1 cellular context compared by ENCODE assay signal in the genomic region with DNA sequence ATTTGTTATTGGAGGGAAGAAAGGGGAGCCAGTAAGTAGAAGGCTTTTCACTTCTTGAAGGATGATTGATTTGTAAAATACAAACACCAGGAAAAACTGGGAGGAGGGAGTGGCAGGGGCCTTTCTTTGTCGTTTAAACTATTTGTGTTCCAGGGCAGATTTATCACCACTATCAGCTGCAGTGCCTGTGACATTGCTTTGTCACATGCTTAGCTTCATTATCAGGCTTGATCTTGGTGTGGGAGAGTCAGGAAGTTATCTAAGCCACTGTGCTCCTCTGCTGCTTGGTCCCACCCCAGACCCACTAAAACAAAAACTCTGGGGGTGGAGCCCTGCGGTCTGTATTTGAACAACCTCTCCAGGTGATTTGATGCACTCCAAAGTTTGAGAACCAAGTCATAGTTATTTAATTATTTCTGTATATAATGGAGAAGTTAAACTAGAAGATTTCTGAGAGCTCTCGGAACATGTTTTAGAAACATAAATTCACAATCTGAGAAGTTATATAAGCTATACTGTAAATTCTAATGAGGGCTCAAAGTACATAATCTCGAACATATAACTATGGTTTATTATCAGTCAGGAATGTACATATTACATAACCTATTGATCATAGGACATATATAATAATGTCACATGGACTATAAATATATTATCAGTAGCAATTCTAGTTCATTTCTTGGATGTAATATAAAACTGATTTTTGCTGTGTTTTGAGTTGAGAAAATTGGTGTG.
TF ChIP-seq lines count a peak whose summit lies in the region.

No MANE protein-coding gene starts in this region.

TF ChIP-seq in K562, 482 proteins besides CTCF, POLR2A, EP300 and RAD21 (continued from another document and continues in another):
- TF ChIP-seq, protein P1, sequence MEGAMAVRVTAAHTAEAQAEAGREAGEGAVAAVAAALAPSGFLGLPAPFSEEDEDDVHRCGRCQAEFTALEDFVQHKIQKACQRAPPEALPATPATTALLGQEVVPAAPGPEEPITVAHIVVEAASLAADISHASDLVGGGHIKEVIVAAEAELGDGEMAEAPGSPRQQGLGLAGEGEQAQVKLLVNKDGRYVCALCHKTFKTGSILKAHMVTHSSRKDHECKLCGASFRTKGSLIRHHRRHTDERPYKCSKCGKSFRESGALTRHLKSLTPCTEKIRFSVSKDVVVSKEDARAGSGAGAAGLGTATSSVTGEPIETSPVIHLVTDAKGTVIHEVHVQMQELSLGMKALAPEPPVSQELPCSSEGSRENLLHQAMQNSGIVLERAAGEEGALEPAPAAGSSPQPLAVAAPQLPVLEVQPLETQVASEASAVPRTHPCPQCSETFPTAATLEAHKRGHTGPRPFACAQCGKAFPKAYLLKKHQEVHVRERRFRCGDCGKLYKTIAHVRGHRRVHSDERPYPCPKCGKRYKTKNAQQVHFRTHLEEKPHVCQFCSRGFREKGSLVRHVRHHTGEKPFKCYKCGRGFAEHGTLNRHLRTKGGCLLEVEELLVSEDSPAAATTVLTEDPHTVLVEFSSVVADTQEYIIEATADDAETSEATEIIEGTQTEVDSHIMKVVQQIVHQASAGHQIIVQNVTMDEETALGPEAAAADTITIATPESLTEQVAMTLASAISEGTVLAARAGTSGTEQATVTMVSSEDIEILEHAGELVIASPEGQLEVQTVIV (CRISPR knock-in tag; IDR thresholded peaks at IDR 0.05; ENCODE audit: borderline replicate concordance), result no peak
- TF ChIP-seq CREBBP (IDR thresholded peaks at IDR 0.05; ENCODE audit: low read depth, low read length), result no peak
- TF ChIP-seq, protein P2, sequence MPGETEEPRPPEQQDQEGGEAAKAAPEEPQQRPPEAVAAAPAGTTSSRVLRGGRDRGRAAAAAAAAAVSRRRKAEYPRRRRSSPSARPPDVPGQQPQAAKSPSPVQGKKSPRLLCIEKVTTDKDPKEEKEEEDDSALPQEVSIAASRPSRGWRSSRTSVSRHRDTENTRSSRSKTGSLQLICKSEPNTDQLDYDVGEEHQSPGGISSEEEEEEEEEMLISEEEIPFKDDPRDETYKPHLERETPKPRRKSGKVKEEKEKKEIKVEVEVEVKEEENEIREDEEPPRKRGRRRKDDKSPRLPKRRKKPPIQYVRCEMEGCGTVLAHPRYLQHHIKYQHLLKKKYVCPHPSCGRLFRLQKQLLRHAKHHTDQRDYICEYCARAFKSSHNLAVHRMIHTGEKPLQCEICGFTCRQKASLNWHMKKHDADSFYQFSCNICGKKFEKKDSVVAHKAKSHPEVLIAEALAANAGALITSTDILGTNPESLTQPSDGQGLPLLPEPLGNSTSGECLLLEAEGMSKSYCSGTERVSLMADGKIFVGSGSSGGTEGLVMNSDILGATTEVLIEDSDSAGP (CRISPR knock-in tag; IDR thresholded peaks at IDR 0.05), result no peak
- TF ChIP-seq NFE2L1 (tag; IDR thresholded peaks at IDR 0.05; ENCODE audit: borderline replicate concordance, low read depth), result no peak
- TF ChIP-seq, protein P3, sequence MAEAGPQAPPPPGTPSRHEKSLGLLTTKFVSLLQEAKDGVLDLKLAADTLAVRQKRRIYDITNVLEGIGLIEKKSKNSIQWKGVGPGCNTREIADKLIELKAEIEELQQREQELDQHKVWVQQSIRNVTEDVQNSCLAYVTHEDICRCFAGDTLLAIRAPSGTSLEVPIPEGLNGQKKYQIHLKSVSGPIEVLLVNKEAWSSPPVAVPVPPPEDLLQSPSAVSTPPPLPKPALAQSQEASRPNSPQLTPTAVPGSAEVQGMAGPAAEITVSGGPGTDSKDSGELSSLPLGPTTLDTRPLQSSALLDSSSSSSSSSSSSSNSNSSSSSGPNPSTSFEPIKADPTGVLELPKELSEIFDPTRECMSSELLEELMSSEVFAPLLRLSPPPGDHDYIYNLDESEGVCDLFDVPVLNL (CRISPR knock-in tag; IDR thresholded peaks at IDR 0.05; ENCODE audit: low read depth), result no peak
- TF ChIP-seq, protein P4, sequence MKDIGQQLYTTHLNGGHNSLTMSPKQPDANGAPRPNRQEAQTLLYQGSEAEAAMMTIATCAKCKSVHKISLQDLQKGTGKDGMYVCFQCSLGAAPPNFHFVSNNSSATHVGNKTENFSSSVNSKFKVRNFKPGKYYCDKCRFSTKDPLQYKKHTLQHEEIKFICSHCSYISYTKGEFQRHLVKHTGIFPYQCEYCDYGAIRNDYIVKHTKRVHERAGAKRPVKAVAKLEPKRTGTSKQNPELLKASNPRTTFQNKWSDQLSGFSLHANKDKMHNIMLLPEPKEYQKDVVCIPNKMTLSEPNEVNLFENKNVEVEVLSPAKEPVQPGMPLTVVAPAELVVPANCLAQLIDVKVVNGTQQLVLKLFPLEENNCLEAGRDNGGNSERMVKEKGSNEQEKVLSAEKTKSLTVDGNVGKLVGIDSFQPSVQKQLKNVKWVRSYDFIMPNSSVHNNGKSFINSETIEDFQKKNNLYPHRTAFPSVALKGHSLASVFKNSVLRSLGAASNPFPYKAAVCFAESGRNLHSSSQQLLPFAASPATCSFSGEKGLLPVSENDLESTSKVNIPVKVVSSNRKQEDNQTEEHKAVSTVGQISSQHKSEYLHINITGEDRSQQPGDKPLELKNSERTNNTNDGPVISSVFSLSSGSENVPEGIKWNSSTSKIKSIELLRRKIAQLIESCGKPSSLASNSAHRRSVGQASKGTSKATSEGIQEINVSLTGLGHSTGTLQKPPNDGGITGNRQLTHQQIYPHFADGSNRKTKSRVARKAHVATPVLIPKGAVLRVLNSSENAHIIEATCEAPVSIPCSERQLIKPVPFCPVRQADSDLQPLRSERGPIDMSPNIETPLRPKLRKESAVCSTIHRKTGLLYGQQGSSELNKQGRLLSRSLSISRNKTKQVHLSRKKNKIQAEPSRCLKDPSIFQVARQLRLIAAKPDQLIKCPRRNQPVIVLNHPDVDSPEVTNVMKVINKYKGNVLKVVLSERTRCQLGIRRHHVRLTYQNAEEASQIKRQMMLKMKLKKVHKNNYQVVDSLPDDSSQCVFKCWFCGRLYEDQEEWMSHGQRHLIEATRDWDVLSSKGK (CRISPR knock-in tag; IDR thresholded peaks at IDR 0.05), result no peak
- peak; percentile 43; the same call in 1 of the 2 replicates for TF ChIP-seq MTA2 (IDR thresholded peaks at IDR 0.05; ENCODE audit: low read depth)
- TF ChIP-seq, protein P5, sequence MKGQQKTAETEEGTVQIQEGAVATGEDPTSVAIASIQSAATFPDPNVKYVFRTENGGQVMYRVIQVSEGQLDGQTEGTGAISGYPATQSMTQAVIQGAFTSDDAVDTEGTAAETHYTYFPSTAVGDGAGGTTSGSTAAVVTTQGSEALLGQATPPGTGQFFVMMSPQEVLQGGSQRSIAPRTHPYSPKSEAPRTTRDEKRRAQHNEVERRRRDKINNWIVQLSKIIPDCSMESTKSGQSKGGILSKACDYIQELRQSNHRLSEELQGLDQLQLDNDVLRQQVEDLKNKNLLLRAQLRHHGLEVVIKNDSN (CRISPR knock-in tag; IDR thresholded peaks at IDR 0.05), result no peak
- no peak for TF ChIP-seq ZNF316 (IDR thresholded peaks at IDR 0.05)
- TF ChIP-seq IRF2 (CRISPR knock-in tag; IDR thresholded peaks at IDR 0.05), result no peak
- TF ChIP-seq GATAD2B (IDR thresholded peaks at IDR 0.05; ENCODE audit: borderline replicate concordance), result 0 out of 2 replicates have a peak, but pooled peaks have one; percentile 48
- TF ChIP-seq, protein P6, sequence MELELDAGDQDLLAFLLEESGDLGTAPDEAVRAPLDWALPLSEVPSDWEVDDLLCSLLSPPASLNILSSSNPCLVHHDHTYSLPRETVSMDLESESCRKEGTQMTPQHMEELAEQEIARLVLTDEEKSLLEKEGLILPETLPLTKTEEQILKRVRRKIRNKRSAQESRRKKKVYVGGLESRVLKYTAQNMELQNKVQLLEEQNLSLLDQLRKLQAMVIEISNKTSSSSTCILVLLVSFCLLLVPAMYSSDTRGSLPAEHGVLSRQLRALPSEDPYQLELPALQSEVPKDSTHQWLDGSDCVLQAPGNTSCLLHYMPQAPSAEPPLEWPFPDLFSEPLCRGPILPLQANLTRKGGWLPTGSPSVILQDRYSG (tag; conservative IDR thresholded peaks at IDR 0.05; ENCODE audit: low read depth), result no peak
- TF ChIP-seq ELF4 (CRISPR knock-in tag; IDR thresholded peaks at IDR 0.05), result 0 out of 2 replicates have a peak, but pooled peaks have one; percentile 68
- no peak for TF ChIP-seq ZBTB8A (IDR thresholded peaks at IDR 0.05; ENCODE audit: partially characterized antibody)
- TF ChIP-seq, protein P7, sequence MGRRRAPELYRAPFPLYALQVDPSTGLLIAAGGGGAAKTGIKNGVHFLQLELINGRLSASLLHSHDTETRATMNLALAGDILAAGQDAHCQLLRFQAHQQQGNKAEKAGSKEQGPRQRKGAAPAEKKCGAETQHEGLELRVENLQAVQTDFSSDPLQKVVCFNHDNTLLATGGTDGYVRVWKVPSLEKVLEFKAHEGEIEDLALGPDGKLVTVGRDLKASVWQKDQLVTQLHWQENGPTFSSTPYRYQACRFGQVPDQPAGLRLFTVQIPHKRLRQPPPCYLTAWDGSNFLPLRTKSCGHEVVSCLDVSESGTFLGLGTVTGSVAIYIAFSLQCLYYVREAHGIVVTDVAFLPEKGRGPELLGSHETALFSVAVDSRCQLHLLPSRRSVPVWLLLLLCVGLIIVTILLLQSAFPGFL (CRISPR knock-in tag; IDR thresholded peaks at IDR 0.05), result no peak
- no peak for TF ChIP-seq CBX1 (IDR thresholded peaks at IDR 0.05; ENCODE audit: low read depth)
- no peak for TF ChIP-seq GTF2F1 (IDR thresholded peaks at IDR 0.05; ENCODE audit: low read depth, low read length)
- TF ChIP-seq PHB2 (IDR thresholded peaks at IDR 0.05; ENCODE audit: low read depth), result no peak
- TF ChIP-seq, protein P8, sequence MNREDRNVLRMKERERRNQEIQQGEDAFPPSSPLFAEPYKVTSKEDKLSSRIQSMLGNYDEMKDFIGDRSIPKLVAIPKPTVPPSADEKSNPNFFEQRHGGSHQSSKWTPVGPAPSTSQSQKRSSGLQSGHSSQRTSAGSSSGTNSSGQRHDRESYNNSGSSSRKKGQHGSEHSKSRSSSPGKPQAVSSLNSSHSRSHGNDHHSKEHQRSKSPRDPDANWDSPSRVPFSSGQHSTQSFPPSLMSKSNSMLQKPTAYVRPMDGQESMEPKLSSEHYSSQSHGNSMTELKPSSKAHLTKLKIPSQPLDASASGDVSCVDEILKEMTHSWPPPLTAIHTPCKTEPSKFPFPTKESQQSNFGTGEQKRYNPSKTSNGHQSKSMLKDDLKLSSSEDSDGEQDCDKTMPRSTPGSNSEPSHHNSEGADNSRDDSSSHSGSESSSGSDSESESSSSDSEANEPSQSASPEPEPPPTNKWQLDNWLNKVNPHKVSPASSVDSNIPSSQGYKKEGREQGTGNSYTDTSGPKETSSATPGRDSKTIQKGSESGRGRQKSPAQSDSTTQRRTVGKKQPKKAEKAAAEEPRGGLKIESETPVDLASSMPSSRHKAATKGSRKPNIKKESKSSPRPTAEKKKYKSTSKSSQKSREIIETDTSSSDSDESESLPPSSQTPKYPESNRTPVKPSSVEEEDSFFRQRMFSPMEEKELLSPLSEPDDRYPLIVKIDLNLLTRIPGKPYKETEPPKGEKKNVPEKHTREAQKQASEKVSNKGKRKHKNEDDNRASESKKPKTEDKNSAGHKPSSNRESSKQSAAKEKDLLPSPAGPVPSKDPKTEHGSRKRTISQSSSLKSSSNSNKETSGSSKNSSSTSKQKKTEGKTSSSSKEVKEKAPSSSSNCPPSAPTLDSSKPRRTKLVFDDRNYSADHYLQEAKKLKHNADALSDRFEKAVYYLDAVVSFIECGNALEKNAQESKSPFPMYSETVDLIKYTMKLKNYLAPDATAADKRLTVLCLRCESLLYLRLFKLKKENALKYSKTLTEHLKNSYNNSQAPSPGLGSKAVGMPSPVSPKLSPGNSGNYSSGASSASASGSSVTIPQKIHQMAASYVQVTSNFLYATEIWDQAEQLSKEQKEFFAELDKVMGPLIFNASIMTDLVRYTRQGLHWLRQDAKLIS (CRISPR knock-in tag; IDR thresholded peaks at IDR 0.05), result 0 out of 2 replicates have a peak, but pooled peaks have one; percentile 24
- TF ChIP-seq, protein P9, sequence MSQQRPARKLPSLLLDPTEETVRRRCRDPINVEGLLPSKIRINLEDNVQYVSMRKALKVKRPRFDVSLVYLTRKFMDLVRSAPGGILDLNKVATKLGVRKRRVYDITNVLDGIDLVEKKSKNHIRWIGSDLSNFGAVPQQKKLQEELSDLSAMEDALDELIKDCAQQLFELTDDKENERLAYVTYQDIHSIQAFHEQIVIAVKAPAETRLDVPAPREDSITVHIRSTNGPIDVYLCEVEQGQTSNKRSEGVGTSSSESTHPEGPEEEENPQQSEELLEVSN (IDR thresholded peaks at IDR 0.05; ENCODE audit: borderline replicate concordance in 1 of 2, extremely low read depth in 1 of 2, insufficient read depth in 1 of 2, insufficient read length in 1 of 2, low read depth in 1 of 2, low read length in 1 of 2, poor library complexity in 1 of 2, severe bottlenecking in 1 of 2), result no peak
- TF ChIP-seq HLTF (IDR thresholded peaks at IDR 0.05), result no peak
- TF ChIP-seq RBM25 (IDR thresholded peaks at IDR 0.05; ENCODE audit: low read depth, low read length, severe bottlenecking), result no peak
- TF ChIP-seq, protein P10, sequence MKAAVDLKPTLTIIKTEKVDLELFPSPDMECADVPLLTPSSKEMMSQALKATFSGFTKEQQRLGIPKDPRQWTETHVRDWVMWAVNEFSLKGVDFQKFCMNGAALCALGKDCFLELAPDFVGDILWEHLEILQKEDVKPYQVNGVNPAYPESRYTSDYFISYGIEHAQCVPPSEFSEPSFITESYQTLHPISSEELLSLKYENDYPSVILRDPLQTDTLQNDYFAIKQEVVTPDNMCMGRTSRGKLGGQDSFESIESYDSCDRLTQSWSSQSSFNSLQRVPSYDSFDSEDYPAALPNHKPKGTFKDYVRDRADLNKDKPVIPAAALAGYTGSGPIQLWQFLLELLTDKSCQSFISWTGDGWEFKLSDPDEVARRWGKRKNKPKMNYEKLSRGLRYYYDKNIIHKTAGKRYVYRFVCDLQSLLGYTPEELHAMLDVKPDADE (conservative IDR thresholded peaks at IDR 0.05; ENCODE audit: control insufficient read depth, low read depth, low read length), result no peak
- no peak for TF ChIP-seq U2AF1 (optimal IDR thresholded peaks at IDR 0.05; ENCODE audit: low read depth, low read length)
- no peak for TF ChIP-seq SUPT5H (IDR thresholded peaks at IDR 0.05)
- TF ChIP-seq ZNF436 (CRISPR knock-in tag; IDR thresholded peaks at IDR 0.05), result no peak
- TF ChIP-seq XRCC3 (IDR thresholded peaks at IDR 0.05), result no peak
- TF ChIP-seq PCBP2 (IDR thresholded peaks at IDR 0.05; ENCODE audit: low read depth, low read length, poor library complexity, severe bottlenecking), result no peak
- TF ChIP-seq, protein P11, sequence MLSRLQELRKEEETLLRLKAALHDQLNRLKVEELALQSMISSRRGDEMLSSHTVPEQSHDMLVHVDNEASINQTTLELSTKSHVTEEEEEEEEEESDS (CRISPR knock-in tag; IDR thresholded peaks at IDR 0.05), result no peak
- TF ChIP-seq ZNF143 (CRISPR knock-in tag; IDR thresholded peaks at IDR 0.05), result no peak
- no peak for TF ChIP-seq ZNF785 (CRISPR knock-in tag; IDR thresholded peaks at IDR 0.05)
- no peak for TF ChIP-seq ZKSCAN8 (CRISPR knock-in tag; IDR thresholded peaks at IDR 0.05)
- no peak for TF ChIP-seq ATF1 (CRISPR knock-in tag; IDR thresholded peaks at IDR 0.05)
- TF ChIP-seq ATF1 (tag; IDR thresholded peaks at IDR 0.05), result peak; percentile 61
- TF ChIP-seq U2AF2 (optimal IDR thresholded peaks at IDR 0.05; ENCODE audit: low read depth, low read length), result no peak
- TF ChIP-seq, protein P12, sequence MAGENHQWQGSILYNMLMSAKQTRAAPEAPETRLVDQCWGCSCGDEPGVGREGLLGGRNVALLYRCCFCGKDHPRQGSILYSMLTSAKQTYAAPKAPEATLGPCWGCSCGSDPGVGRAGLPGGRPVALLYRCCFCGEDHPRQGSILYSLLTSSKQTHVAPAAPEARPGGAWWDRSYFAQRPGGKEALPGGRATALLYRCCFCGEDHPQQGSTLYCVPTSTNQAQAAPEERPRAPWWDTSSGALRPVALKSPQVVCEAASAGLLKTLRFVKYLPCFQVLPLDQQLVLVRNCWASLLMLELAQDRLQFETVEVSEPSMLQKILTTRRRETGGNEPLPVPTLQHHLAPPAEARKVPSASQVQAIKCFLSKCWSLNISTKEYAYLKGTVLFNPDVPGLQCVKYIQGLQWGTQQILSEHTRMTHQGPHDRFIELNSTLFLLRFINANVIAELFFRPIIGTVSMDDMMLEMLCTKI (IDR thresholded peaks at IDR 0.05; ENCODE audit: partially characterized antibody), result no peak
- TF ChIP-seq ZKSCAN3 (CRISPR knock-in tag; IDR thresholded peaks at IDR 0.05), result no peak
- TF ChIP-seq ZNF561 (CRISPR knock-in tag; conservative IDR thresholded peaks at IDR 0.05), result no peak
- TF ChIP-seq PTTG1 (tag; IDR thresholded peaks at IDR 0.05; ENCODE audit: low read depth), result no peak
